ENCODE assay signal across 8 cellular contexts in the genomic region with DNA sequence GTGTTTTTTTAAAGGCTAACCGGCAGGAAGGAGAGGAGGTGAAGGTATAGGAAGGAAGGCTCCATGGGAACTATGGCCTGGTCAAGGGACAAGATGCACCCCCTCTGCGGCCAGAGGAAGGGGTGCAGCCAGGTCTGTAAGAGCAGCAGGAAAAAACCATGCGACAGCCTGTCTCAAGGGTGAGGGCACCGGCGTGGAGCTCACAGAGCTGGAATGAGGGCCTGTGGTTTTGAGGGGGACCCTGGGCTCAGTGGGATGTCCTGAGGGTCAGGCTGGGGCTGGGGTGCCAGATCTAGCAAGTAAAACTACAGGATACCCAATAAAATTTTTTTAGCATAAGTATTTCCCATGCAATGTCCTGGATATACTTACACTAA. TPM values are rescaled to one million over a fixed set of nuclear protein-coding genes. Genes with fewer than 3 reads are reported as not detected.
A peak's percentile ranks its signal among the peaks of the same experiment; 100 is the strongest.
DNase-seq lines count a peak whose midpoint lies in the region; ATAC-seq and TF ChIP-seq lines count a peak whose summit lies in the region.

No MANE protein-coding gene starts in this region.

- peaks cover 35% of the 10 kb centered on the region for H3K27me3 Mint-ChIP-seq in activated naive CD4-positive, alpha-beta T cell treated with anti-CD3 and anti-CD28 coated beads, Interleukin-2, amount 10 ng/mL, durations not matched to agents 7 days and 5 days
- H3K27me3 Mint-ChIP-seq in memory B cell = no peaks in the 10 kb centered on the region
- H3K27me3 Mint-ChIP-seq in type B pancreatic cell = peaks cover 17% of the 10 kb centered on the region

- H3K9me3 Mint-ChIP-seq in activated naive CD4-positive, alpha-beta T cell treated with anti-CD3 and anti-CD28 coated beads, Interleukin-2, amount 10 ng/mL, durations not matched to agents 7 days and 5 days = no peaks in the 10 kb centered on the region
- H3K9me3 Mint-ChIP-seq in memory B cell (no peaks in the 10 kb centered on the region), type B pancreatic cell (no peaks in the 10 kb centered on the region)

- ATAC-seq in memory B cell (ENCODE audit: low read depth) (no peak), GM18858 (IDR thresholded peaks at IDR 0.05; ENCODE audit: unreplicated experiment) (no peak), GM18867 (IDR thresholded peaks at IDR 0.05; ENCODE audit: unreplicated experiment) (no peak)

- TF ChIP-seq CTCF in astrocyte of the spinal cord (IDR thresholded peaks at IDR 0.05; ENCODE audit: low read depth, low read length) (no peak), type B pancreatic cell (conservative IDR thresholded peaks at IDR 0.05) (no peak)

- in situ Hi-C loops in astrocyte of the spinal cord (cut with HindIII; ENCODE audit: low sequenced_read_pairs) = no loop called here

- H3K4me3 ChIP-seq in astrocyte of the spinal cord (ENCODE audit: low read depth, low read length) = peak overlapping the region; percentile 80

- no peak for DNase-seq in activated naive CD4-positive, alpha-beta T cell treated with anti-CD3 and anti-CD28 coated beads, Interleukin-2, amount 10 ng/mL, durations not matched to agents 7 days and 5 days
- DNase-seq in activated naive CD4-positive, alpha-beta T cell (lab: John Stamatoyannopoulos, UW) = no peak
- no peak for DNase-seq in astrocyte of the spinal cord (ENCODE audit: low read depth, low spot score)
- no peak for DNase-seq in memory B cell (ENCODE audit: low spot score in 2 of 2)
- no peak for DNase-seq in type B pancreatic cell (ENCODE audit: extremely low spot score, unreplicated experiment)
- no peak for DNase-seq in NOMO-1 treated with dmso at 0.1 percent for 144 hours (lab: John Stamatoyannopoulos, UW; ENCODE audit: unreplicated experiment)

- H3K36me3 Mint-ChIP-seq in activated naive CD4-positive, alpha-beta T cell treated with anti-CD3 and anti-CD28 coated beads, Interleukin-2, amount 10 ng/mL, durations not matched to agents 7 days and 5 days = peaks cover 10% of the 10 kb centered on the region
- H3K36me3 Mint-ChIP-seq in memory B cell (peaks cover 11% of the 10 kb centered on the region), type B pancreatic cell (peaks cover 4% of the 10 kb centered on the region)

- CTCF ChIA-PET in activated naive CD4-positive, alpha-beta T cell treated with anti-CD3 and anti-CD28 coated beads, Interleukin-2, amount 10 ng/mL, durations not matched to agents 7 days and 5 days (lab: Charles Lee) = no interaction called here

- H3K27ac Mint-ChIP-seq in activated naive CD4-positive, alpha-beta T cell treated with anti-CD3 and anti-CD28 coated beads, Interleukin-2, amount 10 ng/mL, durations not matched to agents 7 days and 5 days = peak overlapping the region; percentile 82
- H3K27ac Mint-ChIP-seq in memory B cell = peak overlapping the region; percentile 91
- peak overlapping the region; percentile 46 for H3K27ac Mint-ChIP-seq in type B pancreatic cell

- H3K4me3 Mint-ChIP-seq in activated naive CD4-positive, alpha-beta T cell treated with anti-CD3 and anti-CD28 coated beads, Interleukin-2, amount 10 ng/mL, durations not matched to agents 7 days and 5 days = peak overlapping the region; percentile 69
- peak overlapping the region; percentile 91 for H3K4me3 Mint-ChIP-seq in memory B cell
- H3K4me3 Mint-ChIP-seq in type B pancreatic cell = peak overlapping the region; percentile 83

- peaks cover 29% of the 10 kb centered on the region for H3K4me1 Mint-ChIP-seq in activated naive CD4-positive, alpha-beta T cell treated with anti-CD3 and anti-CD28 coated beads, Interleukin-2, amount 10 ng/mL, durations not matched to agents 7 days and 5 days
- H3K4me1 Mint-ChIP-seq in memory B cell (peaks cover 21% of the 10 kb centered on the region), type B pancreatic cell (ENCODE audit: unreplicated experiment) (peaks cover 14% of the 10 kb centered on the region)

RNA-seq across cellular contexts. Expression of a gene that starts 0.5 kb away (rescaled TPM):
- 44.9 and 56.8 TPM in 2 replicates for total RNA-seq in type B pancreatic cell (ENCODE audit: low replicate concordance)

RNA-seq across cellular contexts. Expression of a gene that starts 5.9 kb away (rescaled TPM):
- 8.7 and 16.6 TPM in 2 replicates for total RNA-seq in type B pancreatic cell (ENCODE audit: low replicate concordance)

RNA-seq across cellular contexts. Expression of a gene that starts 8.3 kb away (rescaled TPM):
- total RNA-seq in type B pancreatic cell (ENCODE audit: low replicate concordance) = 2.7 and 6.3 TPM in 2 replicates

RNA-seq across cellular contexts. Expression of a gene that starts 9.9 kb away (rescaled TPM):
- 16.2 and 25.5 TPM in 2 replicates for total RNA-seq in type B pancreatic cell (ENCODE audit: low replicate concordance)

RNA-seq across cellular contexts. Expression of a gene that starts 18.7 kb away (rescaled TPM):
- 24.9 and 30.4 TPM in 2 replicates for total RNA-seq in type B pancreatic cell (ENCODE audit: low replicate concordance)
